In the genomic region with DNA sequence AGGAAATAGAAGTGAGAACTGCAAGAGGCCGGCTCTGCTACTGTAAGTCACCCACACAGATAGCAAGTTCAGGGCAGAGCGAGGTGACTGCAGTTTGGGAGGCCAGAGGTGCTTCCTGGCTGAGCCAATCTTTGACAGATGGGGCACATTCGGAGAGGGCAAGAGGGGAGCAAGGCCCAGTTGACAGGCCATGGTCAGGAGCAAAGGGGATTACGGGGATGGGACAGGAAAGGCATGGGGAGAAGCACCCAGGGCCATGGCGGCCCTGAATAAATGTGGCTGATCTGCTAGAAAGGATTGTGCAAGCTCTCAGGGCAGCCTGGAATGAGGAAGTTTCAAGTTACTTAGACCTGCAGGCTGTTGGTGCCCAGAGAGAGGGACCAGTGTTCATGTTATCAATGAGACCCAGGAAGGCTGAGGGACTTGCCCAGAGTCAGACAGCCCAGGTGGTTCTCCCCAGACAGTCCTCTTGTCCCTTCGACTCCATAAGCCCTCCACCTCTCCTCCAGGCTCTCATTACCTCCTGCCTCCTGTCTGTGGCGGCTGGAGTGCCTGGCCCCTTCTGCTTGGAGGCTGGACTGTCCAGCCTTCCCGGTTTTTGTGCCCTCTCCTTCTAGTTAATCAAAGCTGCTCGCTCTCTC, we compare ENCODE assay signal across 8 cellular contexts.
A peak's percentile ranks its signal among the peaks of the same experiment; 100 is the strongest.
DNase-seq lines count a peak whose midpoint lies in the region; ATAC-seq and TF ChIP-seq lines count a peak whose summit lies in the region.

No MANE protein-coding gene starts in this region.

- H3K9me2 ChIP-seq in OCI-LY7 (ENCODE audit: insufficient read depth, low read length): no peaks in the 10 kb centered on the region

- H3K27me3 Mint-ChIP-seq in osteocyte (ENCODE audit: unreplicated experiment): no peaks in the 10 kb centered on the region
- peaks cover 0 to 27% of the 10 kb centered on the region in 2 donors for H3K27me3 Mint-ChIP-seq in effector memory CD8-positive, alpha-beta T cell

- H3K4me1 ChIP-seq in OCI-LY7 (ENCODE audit: insufficient read depth, low read length, poor library complexity, severe bottlenecking): no peaks in the 10 kb centered on the region

- no peaks in the 10 kb centered on the region for H4K20me1 ChIP-seq in OCI-LY7 (ENCODE audit: insufficient read depth, low read length)

- H3K27ac Mint-ChIP-seq in osteocyte (ENCODE audit: unreplicated experiment): peak overlapping the region; percentile 85
- no peak overlapping the region for H3K27ac Mint-ChIP-seq in effector memory CD8-positive, alpha-beta T cell

- no peak overlapping the region for H3K4me2 ChIP-seq in OCI-LY7 (ENCODE audit: low read length)

- no peak overlapping the region for H3K27ac ChIP-seq in OCI-LY7 (ENCODE audit: low read depth, low read length, poor library complexity, severe bottlenecking)

- POLR2A ChIA-PET in OCI-LY7 (lab: Charles Lee): interaction anchor here (0.5 kb wide), 1 partner anchor 216 kb away, joined by 4 read pairs; no protein-coding TSS in a partner anchor

- H3K4me3 Mint-ChIP-seq in osteocyte (ENCODE audit: unreplicated experiment): peak overlapping the region; percentile 6
- no peak overlapping the region for H3K4me3 Mint-ChIP-seq in effector memory CD8-positive, alpha-beta T cell

- ATAC-seq in GM21381 (IDR thresholded peaks at IDR 0.05; ENCODE audit: unreplicated experiment) (no peak), HG02970 (IDR thresholded peaks at IDR 0.05; ENCODE audit: low FRiP score, unreplicated experiment) (no peak)
- ATAC-seq in effector memory CD8-positive, alpha-beta T cell (replicated peaks): no peak

- CTCF ChIA-PET in OCI-LY7 (lab: Charles Lee; ENCODE audit: unreplicated experiment): no interaction called here

- TF ChIP-seq CTCF in osteocyte (IDR thresholded peaks at IDR 0.05): peak; percentile 8
- no peak for TF ChIP-seq CTCF in OCI-LY7 (conservative IDR thresholded peaks at IDR 0.05; ENCODE audit: low read length)

- intact Hi-C loops in OCI-LY7 (cut with micrococcal nuclease; ENCODE audit: unreplicated experiment): no loop called here

- H3K36me3 ChIP-seq in OCI-LY7 (ENCODE audit: insufficient read depth, low read length): no peaks in the 10 kb centered on the region

- BruUV-seq in OCI-LY7 (replicated peaks; lab: Mats Ljungman, UMichigan): no TSS peak

- H3K79me2 ChIP-seq in OCI-LY7 (ENCODE audit: insufficient read depth, low read depth, low read length): no peaks in the 10 kb centered on the region

- no peak overlapping the region for H3K4me3 ChIP-seq in OCI-LY7 (ENCODE audit: low read depth, low read length, poor library complexity, severe bottlenecking)

- H3K9me3 Mint-ChIP-seq in osteocyte (ENCODE audit: unreplicated experiment): peaks cover 10% of the 10 kb centered on the region
- no peaks in the 10 kb centered on the region for H3K9me3 Mint-ChIP-seq in effector memory CD8-positive, alpha-beta T cell

- no peaks in the 10 kb centered on the region for H3K9me3 ChIP-seq in OCI-LY7 (ENCODE audit: low read length)

- H3K4me1 Mint-ChIP-seq in osteocyte (ENCODE audit: unreplicated experiment): peaks cover 2% of the 10 kb centered on the region
- peaks cover 0 to 3% of the 10 kb centered on the region in 2 donors for H3K4me1 Mint-ChIP-seq in effector memory CD8-positive, alpha-beta T cell (ENCODE audit: low read depth in 2 of 2)

- DNase-seq in EH (ENCODE audit: low read depth) (peak; percentile 82), NOMO-1 (lab: John Stamatoyannopoulos, UW; ENCODE audit: unreplicated experiment in 2 of 2) (peak; percentile 73 to 87), epidermal melanocyte (ENCODE audit: insufficient read length, low spot score) (peak; percentile 48), osteocyte (ENCODE audit: extremely low spot score, unreplicated experiment) (no peak), OCI-LY7 (ENCODE audit: low spot score) (no peak)
- DNase-seq in effector memory CD8-positive, alpha-beta T cell: no peak

- H2AFZ ChIP-seq in OCI-LY7 (ENCODE audit: low read length): no peak overlapping the region

- H3K36me3 Mint-ChIP-seq in osteocyte (ENCODE audit: unreplicated experiment): peaks cover 15% of the 10 kb centered on the region
- H3K36me3 Mint-ChIP-seq in effector memory CD8-positive, alpha-beta T cell (ENCODE audit: insufficient read depth): peaks cover 3% of the 10 kb centered on the region

Comparison
In these comparisons a context has a peak if more than half of its experiments do, and no peak if none do; other contexts are left out.
1. DNase-seq: peak in EH (single experiment), NOMO-1 (2 of 2) and epidermal melanocyte (single experiment); none in osteocyte (single experiment), OCI-LY7 (single experiment) and effector memory CD8-positive, alpha-beta T cell (0 of 3).